In genomic region chr10:68647928-68648327, GRCh38 we compare ENCODE assay signal across 14 cellular contexts.
A peak's percentile ranks its signal among the peaks of the same experiment; 100 is the strongest.
DNase-seq lines count a peak whose midpoint lies in the region; ATAC-seq and TF ChIP-seq lines count a peak whose summit lies in the region.
"Had no signal": no experiment of that assay in that cellular context is flagged by ENCODE, and none has a peak within 500 bp of the region (broad histone marks: within the 10 kb centered on the region; RNA-seq: fewer than 3 reads in every experiment).

No MANE protein-coding gene starts in this region.

- H3K27ac Mint-ChIP-seq in effector memory CD8-positive, alpha-beta T cell: no peak overlapping the region

- H3K4me3 ChIP-seq in skeletal muscle cell (ENCODE audit: low read depth, low read length): no peak overlapping the region
- H3K4me3 ChIP-seq: colonic mucosa, lower lobe of right lung, skin epidermis had no signal

- no peaks in the 10 kb centered on the region for H3K36me3 Mint-ChIP-seq in effector memory CD8-positive, alpha-beta T cell (ENCODE audit: insufficient read depth)

- no peaks in the 10 kb centered on the region for H3K4me1 Mint-ChIP-seq in effector memory CD8-positive, alpha-beta T cell (ENCODE audit: low read depth in 2 of 2)

- H3K9me3 Mint-ChIP-seq in effector memory CD8-positive, alpha-beta T cell: no peaks in the 10 kb centered on the region

- DNase-seq in EL (peak; percentile 84), fibroblast of the conjunctiva (ENCODE audit: low read depth) (peak; percentile 79), skeletal muscle cell (ENCODE audit: low read depth) (peak; percentile 76), SHP77 treated with DMSO at 0.1 percent for 48 hours (lab: John Stamatoyannopoulos, UW) (no peak), NCI-H748 treated with DMSO at 0.1 percent for 48 hours (lab: John Stamatoyannopoulos, UW) (no peak)
- DNase-seq in effector memory CD8-positive, alpha-beta T cell: no peak
- DNase-seq: colonic mucosa, DMS79, lower lobe of right lung, NCI-H2171 treated with DMSO at 0.1 percent for 48 hours, T-helper 1 cell had no signal

- H3K27me3 Mint-ChIP-seq in effector memory CD8-positive, alpha-beta T cell: no peaks in the 10 kb centered on the region

- no peak overlapping the region for H3K4me3 Mint-ChIP-seq in effector memory CD8-positive, alpha-beta T cell

- peak; percentile 90 for ATAC-seq in SK-N-SH treated with all-trans-retinoic acid at 6 μM for 48 hours
- ATAC-seq in HG02938 (IDR thresholded peaks at IDR 0.05; ENCODE audit: unreplicated experiment): no peak
- ATAC-seq in effector memory CD8-positive, alpha-beta T cell (replicated peaks): no peak
- ATAC-seq: lower lobe of right lung had no signal

TF ChIP-seq in SK-N-SH treated with all-trans-retinoic acid at 6 μM for 48 hours, 23 proteins besides CTCF, POLR2A, EP300 and RAD21:
- TF ChIP-seq ISL1 (CRISPR knock-in tag; IDR thresholded peaks at IDR 0.05): peak; percentile 53
- no peak for TF ChIP-seq GLIS3 (CRISPR knock-in tag; IDR thresholded peaks at IDR 0.05)
- TF ChIP-seq ZNF8 (CRISPR knock-in tag; IDR thresholded peaks at IDR 0.05): no peak
- peak; percentile 49; the same call in 1 of the 2 replicates for TF ChIP-seq ZC3H10 (CRISPR knock-in tag; IDR thresholded peaks at IDR 0.05)
- TF ChIP-seq ZNF70 (CRISPR knock-in tag; IDR thresholded peaks at IDR 0.05): no peak

Comparison
In these comparisons a context has a peak if more than half of its experiments do, and no peak if none do; other contexts are left out.
1. DNase-seq: peak in EL (single experiment), fibroblast of the conjunctiva (single experiment) and skeletal muscle cell (single experiment); none in SHP77 treated with DMSO at 0.1 percent for 48 hours (single experiment), effector memory CD8-positive, alpha-beta T cell (0 of 3) and NCI-H748 treated with DMSO at 0.1 percent for 48 hours (single experiment).